9 cellular contexts compared by ENCODE assay signal in the genomic region with DNA sequence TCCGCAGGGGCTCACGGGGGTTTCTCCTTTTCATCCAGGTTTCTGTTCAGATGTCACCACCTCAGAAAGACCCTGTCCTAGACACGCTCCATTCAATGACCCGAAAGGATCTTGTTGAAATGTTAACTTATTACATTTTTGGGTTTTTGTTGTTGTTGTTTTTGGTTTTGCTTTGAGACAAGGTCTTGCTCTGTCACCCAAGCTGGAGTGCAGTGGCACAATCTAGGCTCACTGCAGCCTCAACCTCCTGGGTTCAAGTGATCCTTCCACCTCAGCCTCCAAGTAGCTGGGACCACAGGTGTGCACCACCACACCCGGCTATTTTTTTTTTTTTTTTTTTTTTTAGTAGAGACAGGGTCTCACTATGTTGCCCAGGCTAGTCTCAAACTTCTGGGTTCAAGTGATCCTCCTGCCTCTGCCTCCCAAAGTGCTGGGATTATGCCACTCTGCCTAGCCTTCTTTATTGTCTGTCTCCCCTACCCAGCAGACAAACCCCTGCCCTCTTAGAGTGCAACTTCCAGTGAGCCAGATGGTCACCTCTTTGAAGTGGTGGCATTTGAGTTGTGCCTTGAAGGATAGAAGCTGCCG. TPM values are rescaled to one million over a fixed set of nuclear protein-coding genes. Genes with fewer than 3 reads are reported as not detected.
DNase-seq lines count a peak whose midpoint lies in the region; ATAC-seq, FAIRE-seq and TF ChIP-seq lines count a peak whose summit lies in the region.
"Not testable (repeated sequence)": the region's sequence is repeated elsewhere in the genome, so short reads cannot be mapped to it uniquely, and the experiment has no call there.
"Had no signal": no experiment of that assay in that cellular context is flagged by ENCODE, and none has a peak within 500 bp of the region (broad histone marks: within the 10 kb centered on the region; RNA-seq: fewer than 3 reads in every experiment).

No MANE protein-coding gene starts in this region.

- H2AFZ ChIP-seq in HCT116 (ENCODE audit: low read depth, low read length, poor library complexity, severe bottlenecking): not testable (repeated sequence)
- peak overlapping the region; percentile 79 for H2AFZ ChIP-seq in endothelial cell of umbilical vein (ENCODE audit: low read depth, low read length)

- H3K4me1 Mint-ChIP-seq in activated naive CD8-positive, alpha-beta T cell treated with anti-CD3 and anti-CD28 coated beads, Interleukin-2, amount 10 ng/mL, durations not matched to agents 7 days and 5 days: peaks cover 18% of the 10 kb centered on the region
- peaks cover 17 to 23% of the 10 kb centered on the region in 2 donors for H3K4me1 Mint-ChIP-seq in stimulated activated naive B cell treated with anti-CD40 and anti-IgM and Interleukin-4, amounts not matched to agents 10 μg/mL and 1 μg/mL and 100 μg/mL, for 72 hours

- H3K9ac ChIP-seq in HCT116 (ENCODE audit: low read length); endothelial cell of umbilical vein (replicated peaks; ENCODE audit: extremely low read depth, insufficient read depth, low read length); kidney (ENCODE audit: low read length in 2 of 2): not testable (repeated sequence)

- H3K9me1 ChIP-seq in endothelial cell of umbilical vein (replicated peaks; ENCODE audit: control insufficient read depth, extremely low read depth, insufficient read depth, low read length): not testable (repeated sequence)

- not testable (repeated sequence) for BruUV-seq in HCT116 (replicated peaks; lab: Mats Ljungman, UMichigan); endothelial cell of umbilical vein (replicated peaks; lab: Mats Ljungman, UMichigan)

- not testable (repeated sequence) for FAIRE-seq in endothelial cell of umbilical vein (lab: Jason Lieb, UNC); kidney (lab: Jason Lieb, UNC)

- H3K4me3 ChIP-seq in AG04449 (ENCODE audit: low read depth, low read length): peak overlapping the region; percentile 38
- peak overlapping the region; percentile 22 to 27; a peak in 3 of 4 replicates for H3K4me3 ChIP-seq in HCT116 (replicated peaks in 1 of 2; ENCODE audit: low read depth in 1 of 2, low read length in 2 of 2)
- H3K4me3 ChIP-seq in Peyer's patch: peak overlapping the region in 3 of 4 donors; percentile 24 to 31 (median 24)
- H3K4me3 ChIP-seq in endothelial cell of umbilical vein (replicated peaks in 1 of 3; ENCODE audit: insufficient read depth in 1 of 3, low read depth in 1 of 3, low read length in 3 of 3); kidney (ENCODE audit: low read length in 2 of 2): not testable (repeated sequence)
- H3K4me3 ChIP-seq in neutrophil (ENCODE audit: low read depth in 1 of 2, low read length in 1 of 2): peak overlapping the region; percentile 53 to 61

- dilution Hi-C loops in endothelial cell of umbilical vein (cut with MboI; ENCODE audit: extremely low pct_ligation_motif_present, low sequenced_read_pairs): not testable (repeated sequence)

- peak overlapping the region; percentile 73 for H3K4me2 ChIP-seq in HCT116 (ENCODE audit: low read length)
- H3K4me2 ChIP-seq in endothelial cell of umbilical vein (ENCODE audit: insufficient read depth, low read length): peak overlapping the region; percentile 32

- not testable (repeated sequence) for H4K20me1 ChIP-seq in HCT116 (ENCODE audit: insufficient read depth); endothelial cell of umbilical vein (replicated peaks; ENCODE audit: control insufficient read depth, extremely low read depth, insufficient read depth, low read length)

- peak overlapping the region; percentile 30 for H3K27ac Mint-ChIP-seq in activated naive CD8-positive, alpha-beta T cell treated with anti-CD3 and anti-CD28 coated beads, Interleukin-2, amount 10 ng/mL, durations not matched to agents 7 days and 5 days
- peak overlapping the region; percentile 25 for H3K27ac Mint-ChIP-seq in stimulated activated naive B cell treated with anti-CD40 and anti-IgM and Interleukin-4, amounts not matched to agents 10 μg/mL and 1 μg/mL and 100 μg/mL, for 72 hours

- H3K9me2 ChIP-seq in HCT116 (ENCODE audit: insufficient read depth): not testable (repeated sequence)

- intact Hi-C loops in HCT116 (cut with micrococcal nuclease) (loop anchor here (1.0 to 5.0 kb wide), 4 partner anchors 101 to 277 kb away; partner anchors contain the start of gene B4GALT5), endothelial cell of umbilical vein (cut with micrococcal nuclease) (loop anchor here (1.0 to 2.0 kb wide), 6 partner anchors 101 to 317 kb away; partner anchors contain the start of gene B4GALT5)
- intact Hi-C loops in kidney (cut with DNase I): not testable (repeated sequence)

- H3K79me2 ChIP-seq in HCT116 (ENCODE audit: insufficient read depth, low read length); endothelial cell of umbilical vein (ENCODE audit: control insufficient read depth, insufficient read depth, low read length): not testable (repeated sequence)

- peak overlapping the region; percentile 77 for H3K4me3 Mint-ChIP-seq in activated naive CD8-positive, alpha-beta T cell treated with anti-CD3 and anti-CD28 coated beads, Interleukin-2, amount 10 ng/mL, durations not matched to agents 7 days and 5 days
- H3K4me3 Mint-ChIP-seq in stimulated activated naive B cell treated with anti-CD40 and anti-IgM and Interleukin-4, amounts not matched to agents 10 μg/mL and 1 μg/mL and 100 μg/mL, for 72 hours: peak overlapping the region; percentile 25 to 78

- TF ChIP-seq CTCF in AG04449 (IDR thresholded peaks at IDR 0.05; ENCODE audit: insufficient read depth, low read length, missing control alignments); HCT116 (IDR thresholded peaks at IDR 0.05 in 2 of 3, conservative IDR thresholded peaks at IDR 0.05 in 1 of 3; ENCODE audit: borderline replicate concordance in 1 of 3, insufficient read depth in 1 of 3, low read depth in 2 of 3, low read length in 2 of 3); Peyer's patch (IDR thresholded peaks at IDR 0.05); endothelial cell of umbilical vein (IDR thresholded peaks at IDR 0.05; ENCODE audit: extremely low read depth in 1 of 2, insufficient read depth in 1 of 2, low read depth in 1 of 2, low read length in 2 of 2); kidney (IDR thresholded peaks at IDR 0.05; ENCODE audit: borderline replicate concordance, extremely low read depth, insufficient read depth); neutrophil (IDR thresholded peaks at IDR 0.05): not testable (repeated sequence)

- not testable (repeated sequence) for TF ChIP-seq POLR2A in HCT116 (IDR thresholded peaks at IDR 0.05; ENCODE audit: borderline replicate concordance, extremely low read depth, insufficient read depth, insufficient read length); Peyer's patch (IDR thresholded peaks at IDR 0.05); endothelial cell of umbilical vein (IDR thresholded peaks at IDR 0.05; ENCODE audit: low read depth, low read length)

- DNase-seq in AG04449 (ENCODE audit: low read depth, low spot score); HCT116 (ENCODE audit: low read depth, low spot score); activated naive CD8-positive, alpha-beta T cell treated with anti-CD3 and anti-CD28 coated beads, Interleukin-2, amount 10 ng/mL, durations not matched to agents 7 days and 5 days; endothelial cell of umbilical vein (ENCODE audit: low read depth, low spot score); stimulated activated naive B cell treated with anti-CD40 and anti-IgM and Interleukin-4, amounts not matched to agents 10 μg/mL and 1 μg/mL and 100 μg/mL, for 72 hours: not testable (repeated sequence)
- DNase-seq in Peyer's patch: peak in 1 of 3 donors; percentile 4
- DNase-seq in kidney: peak; percentile 7

- not testable (repeated sequence) for H3K36me3 ChIP-seq in HCT116 (ENCODE audit: control insufficient read depth in 1 of 2, insufficient read depth in 2 of 2, low read length in 2 of 2); Peyer's patch; endothelial cell of umbilical vein (ENCODE audit: control insufficient read depth in 2 of 2, extremely low read depth in 1 of 2, insufficient read depth in 2 of 2, low read length in 2 of 2); kidney (ENCODE audit: control insufficient read depth in 1 of 2, insufficient read depth in 2 of 2, low read length in 2 of 2); neutrophil

- CTCF ChIA-PET in AG04449 (lab: Yijun Ruan, JAX): interaction anchor here (0.9 to 15.2 kb wide), 22 partner anchors 9 to 320 kb away, joined by 3 to 626 read pairs (median 5); no protein-coding TSS in a partner anchor
- CTCF ChIA-PET in HCT116 (lab: Charles Lee): interaction anchor here (1.2 to 3.8 kb wide), 4 partner anchors 8 to 277 kb away, joined by 3 to 43 read pairs (median 6); no protein-coding TSS in a partner anchor
- CTCF ChIA-PET in endothelial cell of umbilical vein (lab: Charles Lee): interaction anchor here (1.2 to 24.6 kb wide), 5 partner anchors 32 to 277 kb away, joined by 4 to 962 read pairs (median 23); no protein-coding TSS in a partner anchor

- TF ChIP-seq RAD21 in HCT116 (IDR thresholded peaks at IDR 0.05; ENCODE audit: low read depth): not testable (repeated sequence)

- not testable (repeated sequence) for H3K27ac ChIP-seq in HCT116 (ENCODE audit: low read depth, low read length); Peyer's patch; endothelial cell of umbilical vein (ENCODE audit: insufficient read depth, low read depth, low read length); kidney (ENCODE audit: low read depth in 2 of 2, low read length in 2 of 2)
- H3K27ac ChIP-seq in neutrophil: peak overlapping the region; percentile 52

- H3K27me3 ChIP-seq in HCT116 (ENCODE audit: insufficient read depth, low read length); Peyer's patch; endothelial cell of umbilical vein (ENCODE audit: control insufficient read depth in 2 of 2, insufficient read depth in 2 of 2, low read length in 2 of 2): not testable (repeated sequence)
- H3K27me3 ChIP-seq in neutrophil: peaks cover 15% of the 10 kb centered on the region

- RAD21 ChIA-PET in HCT116 (lab: Charles Lee; ENCODE audit: low non-redundant PET in 1 of 2, low total read pairs in 2 of 2, uncharacterized antibody in 2 of 2, unreplicated experiment in 2 of 2): interaction anchor here in 1 of 2 experiments (0.6 to 1.8 kb wide), 2 partner anchors 190 to 277 kb away, joined by 3 read pairs; no protein-coding TSS in a partner anchor

- H3K9me3 ChIP-seq in HCT116 (ENCODE audit: control insufficient read depth in 1 of 2, insufficient read depth in 1 of 2, low read depth in 1 of 2, low read length in 2 of 2); Peyer's patch; endothelial cell of umbilical vein (replicated peaks; ENCODE audit: control insufficient read depth, insufficient read depth, low read length); kidney (ENCODE audit: control insufficient read depth in 1 of 2, low read length in 2 of 2); neutrophil: not testable (repeated sequence)

- H3K9me3 Mint-ChIP-seq in activated naive CD8-positive, alpha-beta T cell treated with anti-CD3 and anti-CD28 coated beads, Interleukin-2, amount 10 ng/mL, durations not matched to agents 7 days and 5 days; stimulated activated naive B cell treated with anti-CD40 and anti-IgM and Interleukin-4, amounts not matched to agents 10 μg/mL and 1 μg/mL and 100 μg/mL, for 72 hours: not testable (repeated sequence)

- ATAC-seq in HCT116; activated naive CD8-positive, alpha-beta T cell treated with anti-CD3 and anti-CD28 coated beads, Interleukin-2, amount 10 ng/mL, durations not matched to agents 7 days and 5 days (ENCODE audit: low read depth); stimulated activated naive B cell treated with anti-CD40 and anti-IgM and Interleukin-4, amounts not matched to agents 10 μg/mL and 1 μg/mL and 100 μg/mL, for 72 hours (replicated peaks): not testable (repeated sequence)

- not testable (repeated sequence) for H3K36me3 Mint-ChIP-seq in activated naive CD8-positive, alpha-beta T cell treated with anti-CD3 and anti-CD28 coated beads, Interleukin-2, amount 10 ng/mL, durations not matched to agents 7 days and 5 days; stimulated activated naive B cell treated with anti-CD40 and anti-IgM and Interleukin-4, amounts not matched to agents 10 μg/mL and 1 μg/mL and 100 μg/mL, for 72 hours

- H3K4me1 ChIP-seq in HCT116 (ENCODE audit: control insufficient read depth in 1 of 2, insufficient read depth in 2 of 2, low read length in 2 of 2): peaks cover 6 to 28% of the 10 kb centered on the region in 2 experiments; a peak in 3 of 4 replicates
- H3K4me1 ChIP-seq in Peyer's patch: peaks cover 0 to 14% (median 2%) of the 10 kb centered on the region in 4 donors
- H3K4me1 ChIP-seq in endothelial cell of umbilical vein (ENCODE audit: control insufficient read depth, extremely low read depth, insufficient read depth, low read length): not testable (repeated sequence)
- peaks cover 0 to 10% of the 10 kb centered on the region in 2 donors for H3K4me1 ChIP-seq in kidney (ENCODE audit: control insufficient read depth in 1 of 2, insufficient read depth in 1 of 2, low read depth in 1 of 2, low read length in 2 of 2)
- H3K4me1 ChIP-seq in neutrophil (ENCODE audit: control insufficient read depth in 1 of 2, insufficient read depth in 1 of 2, low read depth in 1 of 2, low read length in 1 of 2): peaks cover 23 to 36% of the 10 kb centered on the region in 2 experiments

- POLR2A ChIA-PET in AG04449 (lab: Yijun Ruan, JAX); HCT116 (lab: Charles Lee); endothelial cell of umbilical vein (lab: Charles Lee): not testable (repeated sequence)
- POLR2A ChIA-PET in activated naive CD8-positive, alpha-beta T cell treated with anti-CD3 and anti-CD28 coated beads, Interleukin-2, amount 10 ng/mL, durations not matched to agents 7 days and 5 days (lab: Charles Lee): interaction anchor here (0.7 to 1.0 kb wide), 2 partner anchors 16 to 70 kb away, joined by 3 read pairs; no protein-coding TSS in a partner anchor

- not testable (repeated sequence) for H3K27me3 Mint-ChIP-seq in activated naive CD8-positive, alpha-beta T cell treated with anti-CD3 and anti-CD28 coated beads, Interleukin-2, amount 10 ng/mL, durations not matched to agents 7 days and 5 days
- H3K27me3 Mint-ChIP-seq in stimulated activated naive B cell treated with anti-CD40 and anti-IgM and Interleukin-4, amounts not matched to agents 10 μg/mL and 1 μg/mL and 100 μg/mL, for 72 hours: peaks cover 10 to 30% of the 10 kb centered on the region in 2 donors

RNA-seq across cellular contexts. Expression of gene PTGIS, which starts 43.7 kb away (rescaled TPM):
- total RNA-seq in HCT116 (2021; ENCODE audit: unreplicated experiment) (0.25 TPM), Peyer's patch (10 to 100 TPM in 2 of 4 donors, 1 to 10 TPM in 2; 3.5 to 30.5 (median 11.1) TPM), endothelial cell of umbilical vein (4.4 and 6.2 TPM in 2 replicates), kidney (24.1 TPM)
- not detected in 2 replicates for polyA plus RNA-seq in HCT116 (2012)
- under 1 TPM; 0.37 to 0.39 TPM for total RNA-seq in activated naive CD8-positive, alpha-beta T cell treated with anti-CD3 and anti-CD28 coated beads, Interleukin-2, amount 10 ng/mL, durations not matched to agents 7 days and 5 days
- polyA plus RNA-seq in endothelial cell of umbilical vein (11.8 and 14.2 TPM in 2 replicates), kidney (ENCODE audit: insufficient read depth, low read depth, low replicate concordance) (3.1 TPM)
- polyA plus RNA-seq in endothelial cell of umbilical vein (2011; cell fraction: cytosol; rRNA removed): 6.3 and 9.1 TPM in 2 replicates
- 3.4 and 5.8 TPM in 2 replicates for polyA plus RNA-seq in endothelial cell of umbilical vein (2011; cell fraction: nucleus; rRNA removed)
- 1.9 and 5.1 TPM in 2 replicates for polyA plus RNA-seq in endothelial cell of umbilical vein (2012)
- 14.9 and 18.4 TPM in 2 replicates for polyA minus RNA-seq in endothelial cell of umbilical vein
- not detected for polyA minus RNA-seq in endothelial cell of umbilical vein (2011; cell fraction: cytosol; rRNA and poly(A)+ RNA removed)
- polyA minus RNA-seq in endothelial cell of umbilical vein (2011; cell fraction: nucleus; rRNA and poly(A)+ RNA removed): 2.2 and 3.9 TPM in 2 replicates
- total RNA-seq: CD4-positive, CD25-positive, alpha-beta regulatory T cell had no signal
- polyA plus RNA-seq: CD4-positive, CD25-positive, alpha-beta regulatory T cell had no signal
